In the genomic region with DNA sequence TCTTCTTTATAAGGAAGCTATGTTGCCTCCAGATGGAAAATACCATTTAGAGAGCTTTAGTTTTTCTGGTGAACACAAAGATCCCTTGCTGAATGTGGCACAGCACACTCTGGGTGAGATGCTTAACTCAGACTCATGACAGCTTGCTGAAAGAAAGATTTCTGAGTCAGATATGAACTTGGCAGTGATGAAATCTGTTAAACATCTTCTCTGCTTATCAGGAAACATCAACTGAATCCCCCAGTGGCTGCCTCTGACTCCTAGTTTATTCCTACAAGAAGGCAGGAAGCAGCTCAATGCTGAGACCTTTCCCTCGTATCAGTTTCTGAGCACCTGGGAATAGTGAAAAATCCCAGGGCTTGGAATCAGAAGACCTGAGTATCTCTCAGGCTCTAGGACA, we compare ENCODE assay signal across 16 cellular contexts.
"Had no signal": no experiment of that assay in that cellular context is flagged by ENCODE, and none has a peak within 500 bp of the region (broad histone marks: within the 10 kb centered on the region; RNA-seq: fewer than 3 reads in every experiment).

No MANE protein-coding gene starts in this region.

- ATAC-seq: activated naive CD4-positive, alpha-beta T cell treated with anti-CD3 and anti-CD28 coated beads, Interleukin-2, amount 50 U/mL, for 72 hours; esophagus mucosa; gastrocnemius medialis; heart right ventricle; left ventricle myocardium superior; pancreas; T-helper 17 cell had no signal

- H3K4me1 Mint-ChIP-seq: activated B cell treated with CpG ODN at 0.5 μM for 24 hours, neural progenitor cell, T-helper 17 cell had no signal

- H3K9me3 Mint-ChIP-seq: activated B cell treated with CpG ODN at 0.5 μM for 24 hours; activated naive CD4-positive, alpha-beta T cell treated with anti-CD3 and anti-CD28 coated beads, Interleukin-2, amount 50 U/mL, for 72 hours; neural progenitor cell had no signal

- H3K27me3 Mint-ChIP-seq: T-helper 17 cell had no signal

- H3K4me3 ChIP-seq: breast epithelium, dorsolateral prefrontal cortex, gastrocnemius medialis, heart right ventricle, neural progenitor cell, pancreas, skin epidermis had no signal

- H3K27ac Mint-ChIP-seq: activated B cell treated with CpG ODN at 0.5 μM for 24 hours; activated naive CD4-positive, alpha-beta T cell treated with anti-CD3 and anti-CD28 coated beads, Interleukin-2, amount 50 U/mL, for 72 hours; neural progenitor cell; T-helper 17 cell had no signal

- H3K36me3 Mint-ChIP-seq: neural progenitor cell had no signal

- DNase-seq: activated B cell treated with CpG ODN at 0.5 μM for 24 hours; activated effector memory CD4-positive, alpha-beta T cell treated with Interleukin-2 at 50 U/mL for 16 hours; activated T-cell treated with anti-CD3 and anti-CD28 coated beads, Interleukin-2, amount 50 U/mL, for 1 hour; dorsolateral prefrontal cortex; gastrocnemius medialis; heart right ventricle; islet precursor cell; left ventricle myocardium superior; pancreas; retina; T-helper 17 cell had no signal

- H3K4me3 Mint-ChIP-seq: activated B cell treated with CpG ODN at 0.5 μM for 24 hours, neural progenitor cell, T-helper 17 cell had no signal
